Comparison of ENCODE assay signal across 29 cellular contexts in genomic region chr5:51806677-51807076, GRCh38.
"Had no signal": no experiment of that assay in that cellular context is flagged by ENCODE, and none has a peak within 500 bp of the region (broad histone marks: within the 10 kb centered on the region; RNA-seq: fewer than 3 reads in every experiment).

No MANE protein-coding gene starts in this region.

- DNase-seq: activated CD4-positive, alpha-beta memory T cell treated with anti-CD3 and anti-CD28 coated beads for 36 hours; activated CD4-positive, alpha-beta T cell treated with anti-CD3 and anti-CD28 coated beads for 36 hours; activated CD4-positive, alpha-beta T cell treated with anti-CD3 and anti-CD28 coated beads, Interleukin-2, amount 10 ng/mL, durations not matched to agents 24 days and 14 days; activated CD4-positive, CD25-positive, alpha-beta regulatory T cell; activated CD4-positive, CD25-positive, alpha-beta regulatory T cell treated with anti-CD3 and anti-CD28 coated beads, Interleukin-2, amount 50 U/mL, for 72 hours; activated CD8-positive, alpha-beta memory T cell treated with anti-CD3 and anti-CD28 coated beads, Interleukin-2, amount 10 ng/mL, durations not matched to agents 7 days and 5 days; activated CD8-positive, alpha-beta memory T cell treated with anti-CD3 and anti-CD28 coated beads, Interleukin-2, amount 50 U/mL, for 4 hours; activated CD8-positive, alpha-beta T cell treated with anti-CD3 and anti-CD28 coated beads, Interleukin-2, amount 10 ng/mL, durations not matched to agents 7 days and 5 days; activated effector memory CD4-positive, alpha-beta T cell treated with anti-CD3 and anti-CD28 coated beads, Interleukin-2, amount 50 U/mL, for 16 hours; activated naive CD4-positive, alpha-beta T cell treated with anti-CD3 and anti-CD28 coated beads for 36 hours; activated naive CD8-positive, alpha-beta T cell treated with anti-CD3 and anti-CD28 coated beads for 36 hours; activated naive CD8-positive, alpha-beta T cell treated with anti-CD3 and anti-CD28 coated beads, Interleukin-2, amount 50 U/mL, for 24 hours; activated T-cell treated with anti-CD3 and anti-CD28 coated beads, Interleukin-2, amount 50 U/mL, for 1 hour; activated T-cell treated with anti-CD3 and anti-CD28 coated beads, Interleukin-2, amount 50 U/mL, for 48 hours; adrenal gland; amygdala; aorta; body of pancreas; central memory CD4-positive, alpha-beta T cell; cerebellar nuclear complex; colonic mucosa; effector CD8-positive, alpha-beta T cell; esophagus squamous epithelium; foreskin melanocyte; heart right ventricle; T-helper 2 cell had no signal

- H3K4me1 ChIP-seq: adrenal gland, body of pancreas, colonic mucosa, gastroesophageal sphincter, heart right ventricle had no signal

- H3K4me3 ChIP-seq: adrenal gland, body of pancreas, cardiac muscle cell, colonic mucosa, esophagus squamous epithelium, gastroesophageal sphincter, heart right ventricle had no signal

- H3K27ac ChIP-seq: adrenal gland, body of pancreas, cardiac muscle cell, colonic mucosa, epithelial cell of prostate, esophagus squamous epithelium, gastroesophageal sphincter, heart right ventricle had no signal

- H3K36me3 ChIP-seq: adrenal gland, cardiac muscle cell, colonic mucosa, esophagus squamous epithelium, gastroesophageal sphincter, heart right ventricle had no signal

- ATAC-seq: activated CD4-positive, alpha-beta T cell treated with anti-CD3 and anti-CD28 coated beads for 36 hours; activated CD8-positive, alpha-beta memory T cell treated with anti-CD3 and anti-CD28 coated beads, Interleukin-2, amount 10 ng/mL, durations not matched to agents 7 days and 5 days; activated CD8-positive, alpha-beta T cell treated with anti-CD3 and anti-CD28 coated beads, Interleukin-2, amount 10 ng/mL, durations not matched to agents 7 days and 5 days; activated naive CD8-positive, alpha-beta T cell treated with anti-CD3 and anti-CD28 coated beads, Interleukin-2, amount 50 U/mL, for 24 hours; body of pancreas; gastroesophageal sphincter; heart right ventricle had no signal

- H3K9me3 ChIP-seq: adrenal gland, body of pancreas, colonic mucosa, esophagus squamous epithelium, gastroesophageal sphincter had no signal

- H3K27me3 ChIP-seq: adrenal gland, body of pancreas, cardiac muscle cell, colonic mucosa, esophagus squamous epithelium, gastroesophageal sphincter, heart right ventricle had no signal
